ENCODE assay signal across 8 cellular contexts in the genomic region with DNA sequence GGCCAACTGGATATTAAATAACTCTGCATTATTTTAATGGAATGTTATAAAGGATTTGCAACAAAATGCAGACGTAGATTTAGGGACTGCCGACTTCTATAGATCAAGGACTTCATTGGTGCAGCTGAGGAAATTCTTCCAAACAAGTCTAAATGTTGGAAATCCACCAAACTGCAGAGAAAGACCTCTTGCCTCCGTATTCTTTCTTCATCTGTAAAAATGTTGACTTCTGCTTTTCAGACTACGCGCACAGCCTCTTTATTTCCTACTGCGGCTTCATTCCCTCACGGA. TPM values are rescaled to one million over a fixed set of nuclear protein-coding genes. Genes with fewer than 3 reads are reported as not detected.
DNase-seq lines count a peak whose midpoint lies in the region; ATAC-seq and TF ChIP-seq lines count a peak whose summit lies in the region.

No MANE protein-coding gene starts in this region.

- H3K27me3 ChIP-seq in H7 (ENCODE audit: control insufficient read depth, insufficient read depth, low read length), result no peaks in the 10 kb centered on the region
- no peaks in the 10 kb centered on the region for H3K27me3 ChIP-seq in skeletal muscle satellite cell (ENCODE audit: control insufficient read depth, insufficient read depth, low read length)

- no peaks in the 10 kb centered on the region for H3K36me3 ChIP-seq in H7 (replicated peaks; ENCODE audit: control insufficient read depth, insufficient read depth, low read length)
- H3K36me3 ChIP-seq in skeletal muscle satellite cell (ENCODE audit: insufficient read depth, low read length), result no peaks in the 10 kb centered on the region

- no peaks in the 10 kb centered on the region for H3K9me3 ChIP-seq in skeletal muscle satellite cell (replicated peaks; ENCODE audit: low read length)

- H3K4me3 ChIP-seq in H7 (ENCODE audit: insufficient read depth, low read depth, low read length) (peak overlapping the region; percentile 93), fibroblast of villous mesenchyme (ENCODE audit: low read depth, low read length) (peak overlapping the region; percentile 98), skeletal muscle satellite cell (ENCODE audit: low read length) (peak overlapping the region; percentile 68)

- no peak for DNase-seq in H7
- peak; percentile 88 for DNase-seq in SKM-1 treated with dmso at 0.1 percent for 144 hours (lab: John Stamatoyannopoulos, UW; ENCODE audit: unreplicated experiment)
- no peak for DNase-seq in fibroblast of villous mesenchyme (ENCODE audit: low read depth)
- DNase-seq in GF-D8 (lab: John Stamatoyannopoulos, UW), result no peak

- H3K4me1 ChIP-seq in skeletal muscle satellite cell (ENCODE audit: control insufficient read depth, insufficient read depth, low read length), result peaks cover 3% of the 10 kb centered on the region

- ATAC-seq in GM21825 (IDR thresholded peaks at IDR 0.05; ENCODE audit: unreplicated experiment) (no peak), HG03097 (IDR thresholded peaks at IDR 0.05; ENCODE audit: low FRiP score, unreplicated experiment) (no peak), GM19395 (IDR thresholded peaks at IDR 0.05; ENCODE audit: unreplicated experiment) (no peak)

- peak overlapping the region; percentile 77 for H3K4me2 ChIP-seq in skeletal muscle satellite cell (ENCODE audit: low read length)

- H3K9ac ChIP-seq in skeletal muscle satellite cell (ENCODE audit: low read depth, low read length), result peak overlapping the region; percentile 90

- TF ChIP-seq CTCF in fibroblast of villous mesenchyme (IDR thresholded peaks at IDR 0.05; ENCODE audit: insufficient read depth, low read depth, low read length), result no peak

RNA-seq across cellular contexts. Expression of a gene that starts 1.5 kb away (rescaled TPM):
- 155 and 200 TPM in 2 replicates for total RNA-seq in H7 (2014; rRNA removed; shearing (Covaris generic))
- total RNA-seq in fibroblast of villous mesenchyme, result 153 and 170 TPM in 2 replicates
- total RNA-seq in skeletal muscle satellite cell (2012; rRNA removed), result 130 and 137 TPM in 2 replicates
